In the genomic region with DNA sequence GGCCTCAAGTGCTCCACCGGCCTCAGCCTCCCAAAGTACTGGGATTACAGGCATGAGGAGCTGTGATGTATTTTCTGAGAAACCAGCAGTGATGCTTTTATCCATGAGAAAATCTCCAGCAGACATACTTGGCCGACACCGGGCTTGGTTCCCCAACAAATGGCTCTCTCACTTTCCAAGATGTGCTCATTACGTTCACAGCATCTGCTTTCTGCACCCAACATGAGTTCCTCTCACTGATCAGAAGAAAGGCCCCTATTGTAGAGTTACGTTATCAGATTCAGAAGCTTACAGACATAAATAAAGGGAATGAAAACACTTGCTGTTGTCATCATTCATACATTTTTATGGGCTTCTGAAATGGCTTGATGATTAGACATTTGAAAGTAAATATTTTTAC, we compare ENCODE assay signal across 18 cellular contexts.
"Had no signal": no experiment of that assay in that cellular context is flagged by ENCODE, and none has a peak within 500 bp of the region (broad histone marks: within the 10 kb centered on the region; RNA-seq: fewer than 3 reads in every experiment).

No MANE protein-coding gene starts in this region.

- H3K27ac ChIP-seq: body of pancreas, psoas muscle, testis, WERI-Rb-1 had no signal

- H3K9me3 ChIP-seq: body of pancreas, psoas muscle, SJSA1, testis had no signal

- DNase-seq: activated CD4-positive, alpha-beta T cell treated with anti-CD3 and anti-CD28 coated beads, Interleukin-2, amount 10 ng/mL, durations not matched to agents 24 days and 14 days; activated CD8-positive, alpha-beta memory T cell treated with anti-CD3 and anti-CD28 coated beads for 24 hours; activated naive CD4-positive, alpha-beta T cell treated with anti-CD3 and anti-CD28 coated beads, Interleukin-2, amount 10 ng/mL, durations not matched to agents 7 days and 5 days; activated T-cell treated with anti-CD3 and anti-CD28 coated beads for 4 hours; body of pancreas; central memory CD4-positive, alpha-beta T cell; effector memory CD8-positive, alpha-beta T cell; hypothalamus; naive thymus-derived CD4-positive, alpha-beta T cell; nucleus accumbens; psoas muscle; stimulated activated CD4-positive, alpha-beta T cell treated with anti-CD3 and anti-CD28 coated beads, Interleukin-2, amount 100 ng/mL, for 48 hours; stimulated activated CD8-positive, alpha-beta memory T cell treated with anti-CD3 and anti-CD28 coated beads, Interleukin-4, amount 100 ng/mL, for 48 hours; T-cell; testis; WERI-Rb-1 had no signal

- H3K36me3 ChIP-seq: WERI-Rb-1 had no signal

- ATAC-seq: body of pancreas; effector memory CD8-positive, alpha-beta T cell; naive thymus-derived CD4-positive, alpha-beta T cell; psoas muscle; T-cell had no signal

- H3K4me3 ChIP-seq: body of pancreas, lung, psoas muscle, SJSA1, testis had no signal

- H3K27me3 ChIP-seq: body of pancreas, SJSA1, testis had no signal

- H3K4me1 ChIP-seq: psoas muscle, testis had no signal
